ENCODE assay signal across 19 cellular contexts in the genomic region with DNA sequence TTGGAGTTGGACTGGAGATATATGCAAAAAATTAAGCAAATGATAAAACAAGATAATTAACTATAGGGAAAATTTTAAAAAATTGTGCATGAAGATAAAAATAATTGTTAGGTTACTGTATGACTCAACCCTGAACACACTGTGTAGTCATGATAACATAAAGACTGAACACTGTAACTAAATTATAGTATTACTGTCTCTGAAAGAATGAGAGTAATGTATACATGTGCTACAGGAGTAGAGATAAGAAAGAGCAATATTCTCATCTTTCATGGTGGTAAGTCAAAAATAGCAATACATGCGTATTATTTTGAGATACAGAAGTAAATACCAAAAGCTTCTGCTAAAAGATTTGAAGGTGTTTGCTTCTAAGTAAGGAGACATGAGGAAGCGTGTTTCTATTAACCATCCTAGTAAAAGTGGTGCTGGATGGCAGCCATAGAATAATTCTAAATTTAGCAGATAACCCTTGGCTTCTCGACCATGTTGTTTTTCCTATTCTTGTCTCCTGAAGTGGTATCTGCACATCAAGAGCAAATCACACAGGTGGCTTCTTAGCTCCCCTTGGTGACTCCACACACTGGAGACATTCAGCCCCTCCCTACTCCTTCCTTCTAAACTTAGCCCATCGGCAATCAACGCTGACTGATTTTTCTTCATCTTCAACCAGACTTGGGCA.
DNase-seq lines count a peak whose midpoint lies in the region; ATAC-seq, FAIRE-seq and TF ChIP-seq lines count a peak whose summit lies in the region.
"Had no signal": no experiment of that assay in that cellular context is flagged by ENCODE, and none has a peak within 500 bp of the region (broad histone marks: within the 10 kb centered on the region; RNA-seq: fewer than 3 reads in every experiment).

No MANE protein-coding gene starts in this region.

- peaks cover 0 to 15% (median 4%) of the 10 kb centered on the region in 11 experiments; a peak in 6 of 22 replicates for H3K9me3 ChIP-seq in BLaER1 treated with 17β-estradiol and CSF1 and Interleukin-3, amounts not matched to agents 10 nM and 100 nM (replicated peaks in 1 of 11)
- no peaks in the 10 kb centered on the region for H3K9me3 ChIP-seq in astrocyte (ENCODE audit: insufficient read depth, low read depth, low read length)
- H3K9me3 ChIP-seq: MG63 had no signal

- no peaks in the 10 kb centered on the region for H3K27me3 ChIP-seq in BLaER1 treated with 17β-estradiol and CSF1 and Interleukin-3, amounts not matched to agents 10 nM and 100 nM
- H3K27me3 ChIP-seq in astrocyte (ENCODE audit: insufficient read depth, low read length), result no peaks in the 10 kb centered on the region
- H3K27me3 ChIP-seq: MG63 had no signal

- peaks cover 20% of the 10 kb centered on the region; the same call in 1 of the 2 replicates for H3K36me3 Mint-ChIP-seq in HFFc6 (ENCODE audit: low read depth)
- peaks cover 5% of the 10 kb centered on the region for H3K36me3 Mint-ChIP-seq in astrocyte (ENCODE audit: low read depth, unreplicated experiment)
- peaks cover 2% of the 10 kb centered on the region for H3K36me3 Mint-ChIP-seq in activated T-cell treated with anti-CD3 and anti-CD28 coated beads, Interleukin-2, amount 50 U/mL, for 4 hours (ENCODE audit: insufficient read depth)

- H3K27me3 Mint-ChIP-seq in HFFc6 (ENCODE audit: insufficient read depth) (peaks cover 3% of the 10 kb centered on the region), astrocyte (ENCODE audit: low read depth, unreplicated experiment) (no peaks in the 10 kb centered on the region)
- no peaks in the 10 kb centered on the region for H3K27me3 Mint-ChIP-seq in activated T-cell treated with anti-CD3 and anti-CD28 coated beads, Interleukin-2, amount 50 U/mL, for 4 hours (ENCODE audit: low read depth)
- H3K27me3 Mint-ChIP-seq: CD4-positive, alpha-beta memory T cell had no signal

- no peak overlapping the region for H3K27ac ChIP-seq in BLaER1 treated with 17β-estradiol and CSF1 and Interleukin-3, amounts not matched to agents 10 nM and 100 nM
- H3K27ac ChIP-seq in astrocyte (ENCODE audit: low read depth, low read length), result no peak overlapping the region
- H3K27ac ChIP-seq: SK-N-MC had no signal

- no peak overlapping the region for H3K9ac ChIP-seq in BLaER1 treated with 17β-estradiol and CSF1 and Interleukin-3, amounts not matched to agents 10 nM and 100 nM
- H3K9ac ChIP-seq in astrocyte (ENCODE audit: low read length), result no peak overlapping the region

- DNase-seq in HFFc6 (peak; percentile 26), astrocyte (ENCODE audit: low read depth) (peak; percentile 15), iris pigment epithelial cell (ENCODE audit: low read depth) (peak; percentile 32), NK-92 (lab: John Stamatoyannopoulos, UW; ENCODE audit: unreplicated experiment) (no peak)
- DNase-seq in activated CD4-positive, CD25-positive, alpha-beta regulatory T cell treated with anti-CD3 and anti-CD28 coated beads, Interleukin-2, amount 50 U/mL, for 72 hours, result no peak
- no peak for DNase-seq in activated T-cell treated with anti-CD3 and anti-CD28 coated beads, Interleukin-2, amount 50 U/mL, for 4 hours
- DNase-seq: Calu3; CD4-positive, alpha-beta memory T cell; GDM1; MG63; NCI-H1092; NCI-H146; NCI-H2081; NCI-H524 had no signal

- H3K9me3 Mint-ChIP-seq in HFFc6 (no peaks in the 10 kb centered on the region), astrocyte (ENCODE audit: unreplicated experiment) (no peaks in the 10 kb centered on the region)
- peaks cover 11% of the 10 kb centered on the region for H3K9me3 Mint-ChIP-seq in activated T-cell treated with anti-CD3 and anti-CD28 coated beads, Interleukin-2, amount 50 U/mL, for 4 hours

- H3K27ac Mint-ChIP-seq in HFFc6, result peak overlapping the region; percentile 81
- no peak overlapping the region for H3K27ac Mint-ChIP-seq in astrocyte (ENCODE audit: unreplicated experiment)
- H3K27ac Mint-ChIP-seq: CD4-positive, alpha-beta memory T cell had no signal

- no peak overlapping the region for H3K4me3 ChIP-seq in BLaER1 treated with 17β-estradiol and CSF1 and Interleukin-3, amounts not matched to agents 10 nM and 100 nM
- no peak overlapping the region for H3K4me3 ChIP-seq in astrocyte (ENCODE audit: insufficient read depth, low read depth, low read length)
- H3K4me3 ChIP-seq: GM12878, MG63, SK-N-MC had no signal

- TF ChIP-seq CTCF in HFFc6 (IDR thresholded peaks at IDR 0.05) (no peak), astrocyte (IDR thresholded peaks at IDR 0.05; ENCODE audit: insufficient read depth, low read depth, low read length) (no peak)

- no peaks in the 10 kb centered on the region for H4K20me1 ChIP-seq in BLaER1 treated with 17β-estradiol and CSF1 and Interleukin-3, amounts not matched to agents 10 nM and 100 nM
- H4K20me1 ChIP-seq in astrocyte (ENCODE audit: insufficient read depth, low read length), result no peaks in the 10 kb centered on the region

- no peak overlapping the region for H2AFZ ChIP-seq in astrocyte (ENCODE audit: low read depth, low read length)

- H3K4me3 Mint-ChIP-seq in HFFc6 (peak overlapping the region; percentile 38), astrocyte (ENCODE audit: unreplicated experiment) (no peak overlapping the region)
- no peak overlapping the region for H3K4me3 Mint-ChIP-seq in activated T-cell treated with anti-CD3 and anti-CD28 coated beads, Interleukin-2, amount 50 U/mL, for 4 hours
- H3K4me3 Mint-ChIP-seq: CD4-positive, alpha-beta memory T cell had no signal

- peaks cover 0 to 16% (median 0%) of the 10 kb centered on the region in 11 experiments; a peak in 3 of 22 replicates for H3K36me3 ChIP-seq in BLaER1 treated with 17β-estradiol and CSF1 and Interleukin-3, amounts not matched to agents 10 nM and 100 nM
- no peaks in the 10 kb centered on the region for H3K36me3 ChIP-seq in astrocyte (ENCODE audit: insufficient read depth, low read length)
- H3K36me3 ChIP-seq: MG63 had no signal

- ATAC-seq in activated T-cell treated with anti-CD3 and anti-CD28 coated beads, Interleukin-2, amount 50 U/mL, for 4 hours, result no peak
- ATAC-seq: GM12878, Panc1 had no signal

- FAIRE-seq in astrocyte (lab: Jason Lieb, UNC), result no peak
- FAIRE-seq: GM12878, GM18507 had no signal

- H3K4me1 ChIP-seq in BLaER1 treated with 17β-estradiol and CSF1 and Interleukin-3, amounts not matched to agents 10 nM and 100 nM, result peaks cover 0 to 22% (median 10%) of the 10 kb centered on the region in 10 experiments; a peak in 12 of 20 replicates
- H3K4me1 ChIP-seq in astrocyte (ENCODE audit: insufficient read depth, low read length), result no peaks in the 10 kb centered on the region

- H3K4me2 ChIP-seq in BLaER1 treated with 17β-estradiol and CSF1 and Interleukin-3, amounts not matched to agents 10 nM and 100 nM, result peak overlapping the region in 7 of 11 experiments; percentile 25 to 62 (median 54); a peak in 12 of 22 replicates
- peak overlapping the region; percentile 7 for H3K4me2 ChIP-seq in astrocyte (ENCODE audit: low read length)

- H3K79me2 ChIP-seq in astrocyte (ENCODE audit: insufficient read depth, low read length), result no peaks in the 10 kb centered on the region

- peaks cover 47% of the 10 kb centered on the region for H3K4me1 Mint-ChIP-seq in HFFc6 (ENCODE audit: low read depth)
- H3K4me1 Mint-ChIP-seq in astrocyte (ENCODE audit: low read depth, unreplicated experiment), result no peaks in the 10 kb centered on the region
- H3K4me1 Mint-ChIP-seq in activated T-cell treated with anti-CD3 and anti-CD28 coated beads, Interleukin-2, amount 50 U/mL, for 4 hours (ENCODE audit: low read depth), result no peaks in the 10 kb centered on the region
- H3K4me1 Mint-ChIP-seq: CD4-positive, alpha-beta memory T cell had no signal

Comparison
In these comparisons a context has a peak if more than half of its experiments do, and no peak if none do; other contexts are left out.
1. DNase-seq: peak in HFFc6 (single experiment), astrocyte (single experiment) and iris pigment epithelial cell (single experiment); none in activated CD4-positive, CD25-positive, alpha-beta regulatory T cell treated with anti-CD3 and anti-CD28 coated beads, Interleukin-2, amount 50 U/mL, for 72 hours (single experiment), NK-92 (single experiment) and activated T-cell treated with anti-CD3 and anti-CD28 coated beads, Interleukin-2, amount 50 U/mL, for 4 hours (single experiment).